In the genomic region with DNA sequence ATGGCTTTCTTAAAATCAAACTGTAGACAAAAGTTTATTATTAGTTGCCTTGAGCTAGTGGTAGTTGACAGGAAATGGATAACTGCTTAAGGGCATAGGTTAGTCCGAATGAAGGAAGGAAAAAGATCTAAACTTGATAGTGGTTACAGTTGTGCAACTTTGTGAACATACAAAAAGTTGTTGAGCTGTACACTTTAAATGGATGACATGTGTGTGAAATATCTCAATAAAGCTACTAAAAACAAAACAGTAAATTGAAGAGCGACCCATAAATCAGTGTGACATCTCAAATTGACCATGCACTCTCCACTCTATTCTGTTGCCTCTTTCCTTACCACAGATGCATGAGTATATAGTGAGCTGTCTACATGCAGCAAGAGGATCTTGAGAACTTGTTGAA, we compare ENCODE assay signal across 1 cellular context.
TF ChIP-seq lines count a peak whose summit lies in the region.

No MANE protein-coding gene starts in this region.

TF ChIP-seq in SK-N-SH, 30 proteins besides CTCF, POLR2A, EP300 and RAD21 (continued from another document):
- TF ChIP-seq, protein P1, sequence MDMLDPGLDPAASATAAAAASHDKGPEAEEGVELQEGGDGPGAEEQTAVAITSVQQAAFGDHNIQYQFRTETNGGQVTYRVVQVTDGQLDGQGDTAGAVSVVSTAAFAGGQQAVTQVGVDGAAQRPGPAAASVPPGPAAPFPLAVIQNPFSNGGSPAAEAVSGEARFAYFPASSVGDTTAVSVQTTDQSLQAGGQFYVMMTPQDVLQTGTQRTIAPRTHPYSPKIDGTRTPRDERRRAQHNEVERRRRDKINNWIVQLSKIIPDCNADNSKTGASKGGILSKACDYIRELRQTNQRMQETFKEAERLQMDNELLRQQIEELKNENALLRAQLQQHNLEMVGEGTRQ (IDR thresholded peaks at IDR 0.05; ENCODE audit: borderline replicate concordance, low read depth, low read length): no peak
- TF ChIP-seq SMC3 (IDR thresholded peaks at IDR 0.05; ENCODE audit: low read depth, low read length): no peak
